In the genomic region with DNA sequence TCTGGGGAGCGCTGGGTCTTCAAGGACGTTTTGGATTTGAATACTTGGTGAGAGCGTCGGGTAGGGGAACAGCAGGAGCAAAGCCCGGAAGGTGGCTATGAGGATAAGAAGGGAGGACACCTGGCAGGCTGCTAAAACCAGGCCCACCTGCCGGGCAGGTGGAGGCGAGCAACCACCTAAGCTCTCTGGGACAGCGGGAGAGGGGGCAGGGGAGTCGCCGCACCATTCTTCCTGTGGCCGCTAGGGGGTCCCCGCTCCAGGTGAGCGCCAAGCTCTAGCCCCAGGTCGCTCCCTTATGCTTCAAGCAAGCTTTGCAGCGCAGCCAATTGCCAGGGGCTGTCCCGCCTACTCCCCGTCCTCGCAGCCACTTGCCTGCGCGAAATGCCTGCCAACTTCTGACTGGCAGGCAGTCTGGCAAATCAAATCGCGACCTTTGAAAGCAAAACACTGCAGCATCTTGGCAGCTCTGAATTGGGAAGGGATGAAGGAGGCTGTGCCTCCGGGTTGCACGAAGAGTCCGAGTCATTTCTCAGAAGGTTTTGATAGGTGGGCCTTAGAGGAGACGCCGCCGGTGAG, we compare ENCODE assay signal across 8 cellular contexts. TPM values are rescaled to one million over a fixed set of nuclear protein-coding genes. Genes with fewer than 3 reads are reported as not detected.
DNase-seq lines count a peak whose midpoint lies in the region; ATAC-seq and TF ChIP-seq lines count a peak whose summit lies in the region.

A gene (plus strand): TSS at position 469 of the 576 bp plus-strand sequence. CDS start 3,746 bp downstream, outside the sequence.

- H3K36me3 Mint-ChIP-seq in CD4-positive, CD25-positive, alpha-beta regulatory T cell, result peaks cover 11% of the 10 kb centered on the region

- H3K27me3 Mint-ChIP-seq in CD4-positive, CD25-positive, alpha-beta regulatory T cell, result no peaks in the 10 kb centered on the region

- H3K9me3 Mint-ChIP-seq in CD4-positive, CD25-positive, alpha-beta regulatory T cell, result no peaks in the 10 kb centered on the region

- no peak for TF ChIP-seq POLR2A in right lobe of liver (IDR thresholded peaks at IDR 0.05)

- H3K27ac ChIP-seq in CD4-positive, CD25-positive, alpha-beta regulatory T cell (ENCODE audit: insufficient read depth, low read length, poor library complexity, severe bottlenecking), result peak within 1 kb of the TSS; percentile 72
- peak within 1 kb of the TSS in 58 of 59 donors; percentile 36 to 90 (median 78) for H3K27ac ChIP-seq in dorsolateral prefrontal cortex
- no peak within 1 kb of the TSS for H3K27ac ChIP-seq in right lobe of liver

- peak within 1 kb of the TSS; percentile 94 to 96 (median 95) for H3K27ac Mint-ChIP-seq in CD4-positive, CD25-positive, alpha-beta regulatory T cell

- no peaks in the 10 kb centered on the region for H3K27me3 ChIP-seq in CD4-positive, CD25-positive, alpha-beta regulatory T cell (ENCODE audit: control insufficient read depth, insufficient read depth, low read length)
- H3K27me3 ChIP-seq in dorsolateral prefrontal cortex, result no peaks in the 10 kb centered on the region
- no peaks in the 10 kb centered on the region for H3K27me3 ChIP-seq in right lobe of liver

- WGBS in right lobe of liver (ENCODE audit: insufficient coverage, low coverage, low lambda C conversion rate, missing lambda C conversion rate), result 0% methylated on average over 17 of the region's 28 CpGs

- TF ChIP-seq CTCF in dorsolateral prefrontal cortex (IDR thresholded peaks at IDR 0.05 in 54 of 56, conservative IDR thresholded peaks at IDR 0.05 in 2 of 56; ENCODE audit: low read depth in 1 of 56, partially characterized antibody in 56 of 56), result peak; percentile 49 to 85 (median 69)
- TF ChIP-seq CTCF in right lobe of liver (IDR thresholded peaks at IDR 0.05), result peak; percentile 84 to 95 (median 87)

- no peaks in the 10 kb centered on the region for H3K9me3 ChIP-seq in CD4-positive, CD25-positive, alpha-beta regulatory T cell (ENCODE audit: control insufficient read depth in 2 of 2, low read length in 2 of 2)
- no peaks in the 10 kb centered on the region for H3K9me3 ChIP-seq in right lobe of liver

- H3K4me3 ChIP-seq in CD4-positive, CD25-positive, alpha-beta regulatory T cell (ENCODE audit: low read depth, low read length), result peak within 1 kb of the TSS; percentile 98
- H3K4me3 ChIP-seq in dorsolateral prefrontal cortex (peak within 1 kb of the TSS; percentile 57 to 98 (median 78)), right lobe of liver (peak within 1 kb of the TSS; percentile 45 to 73 (median 70))

- intact Hi-C loops in dorsolateral prefrontal cortex (cut with DNase I), result loop anchor here (5.0 to 10.0 kb wide), 3 partner anchors 87 to 227 kb away; a partner anchor contains a TSS
- intact Hi-C loops in right lobe of liver (cut with DNase I), result no loop called here

- peak within 1 kb of the TSS; percentile 94 to 100 (median 97) for H3K4me3 Mint-ChIP-seq in CD4-positive, CD25-positive, alpha-beta regulatory T cell

- peaks cover 45% of the 10 kb centered on the region for H3K4me1 ChIP-seq in CD4-positive, CD25-positive, alpha-beta regulatory T cell (ENCODE audit: control insufficient read depth, insufficient read depth, low read length, poor library complexity, severe bottlenecking)
- peaks cover 0 to 13% (median 0%) of the 10 kb centered on the region in 4 donors for H3K4me1 ChIP-seq in right lobe of liver

- peak; percentile 97 to 100 (median 97) for DNase-seq in CD4-positive, CD25-positive, alpha-beta regulatory T cell
- peak; percentile 92 for DNase-seq in NCI-H774 (lab: John Stamatoyannopoulos, UW)
- DNase-seq in activated CD4-positive, alpha-beta T cell treated with anti-CD3 and anti-CD28 coated beads, Interleukin-2, amount 50 U/mL, for 48 hours, result peak; percentile 97 to 99
- DNase-seq in dorsolateral prefrontal cortex, result peak; percentile 91 to 98 (median 97)
- peak; percentile 97 to 99 (median 99) for DNase-seq in right lobe of liver
- DNase-seq in stimulated activated CD4-positive, alpha-beta T cell treated with anti-CD3 and anti-CD28 coated beads, Interleukin-4, amount 100 ng/mL, for 4 hours, result peak; percentile 94 to 99

- peaks cover 12 to 84% (median 53%) of the 10 kb centered on the region in 4 donors for H3K4me1 Mint-ChIP-seq in CD4-positive, CD25-positive, alpha-beta regulatory T cell

- H3K36me3 ChIP-seq in CD4-positive, CD25-positive, alpha-beta regulatory T cell (ENCODE audit: control insufficient read depth, insufficient read depth, low read length), result peaks cover 19% of the 10 kb centered on the region
- no peaks in the 10 kb centered on the region for H3K36me3 ChIP-seq in right lobe of liver

- ATAC-seq in CD4-positive, CD25-positive, alpha-beta regulatory T cell (ENCODE audit: low read depth in 2 of 2), result peak; percentile 98
- peak; percentile 98 for ATAC-seq in GM19397 (IDR thresholded peaks at IDR 0.05; ENCODE audit: unreplicated experiment)
- peak; percentile 93 for ATAC-seq in HG03571 (IDR thresholded peaks at IDR 0.05; ENCODE audit: unreplicated experiment)
- peak; percentile 92 to 96 (median 94) for ATAC-seq in right lobe of liver

RNA-seq across cellular contexts. Expression of the gene that starts here (rescaled TPM):
- 57.0 TPM for total RNA-seq in CD4-positive, CD25-positive, alpha-beta regulatory T cell
- 10 to 100 TPM; 62.1 to 70.2 (median 65.2) TPM for polyA plus RNA-seq in CD4-positive, CD25-positive, alpha-beta regulatory T cell
- total RNA-seq in dorsolateral prefrontal cortex, result 100 to 1,000 TPM in 69 of 120 experiments, 10 to 100 TPM in 51; 61.8 to 202 (median 104) TPM
- 1 to 10 TPM; 3.4 to 9.2 (median 6.0) TPM for total RNA-seq in right lobe of liver

Comparison
In these comparisons a context has a peak if more than half of its experiments do, and no peak if none do; other contexts are left out.
1. H3K27ac ChIP-seq: peak in CD4-positive, CD25-positive, alpha-beta regulatory T cell (single experiment) and dorsolateral prefrontal cortex (58 of 59); none in right lobe of liver (0 of 3).
2. intact Hi-C loops: an anchor here in dorsolateral prefrontal cortex (5.0 to 10.0 kb wide); none called in right lobe of liver.
3. Peak in every context shown above with its lines, with median percentiles within 50 percentile points of each other: ATAC-seq, DNase-seq and H3K4me3 ChIP-seq.